Comparison of ENCODE assay signal across 9 cellular contexts in genomic region chr16:19113577-19114358, GRCh38. TPM values are rescaled to one million over a fixed set of nuclear protein-coding genes. Genes with fewer than 3 reads are reported as not detected.
DNase-seq lines count a peak whose midpoint lies in the region; ATAC-seq and TF ChIP-seq lines count a peak whose summit lies in the region.
"Had no signal": no experiment of that assay in that cellular context is flagged by ENCODE, and none has a peak within 500 bp of the region (broad histone marks: within the 10 kb centered on the region; RNA-seq: fewer than 3 reads in every experiment).

Gene ITPRIPL2 (plus strand): TSS chr16:19113964. CDS start chr16:19114462, 498 bp downstream.

- peak within 1 kb of the TSS; percentile 86 to 95 for H3K27ac ChIP-seq in testis

- peak within 1 kb of the TSS; percentile 85 for H3K27ac Mint-ChIP-seq in T-helper 2 cell treated with Interferon-gamma antibody and Interleukin-4, amounts not matched to agents 5 μg/mL and 100 μg/mL, for 36 hours
- H3K27ac Mint-ChIP-seq in endothelial cell (ENCODE audit: unreplicated experiment): peak within 1 kb of the TSS; percentile 94

- intact Hi-C loops in testis (cut with DNase I; ENCODE audit: low total_unique reads): no loop called here

- H3K27me3 Mint-ChIP-seq in T-helper 2 cell treated with Interferon-gamma antibody and Interleukin-4, amounts not matched to agents 5 μg/mL and 100 μg/mL, for 36 hours (ENCODE audit: low read depth): no peaks in the 10 kb centered on the region
- peaks cover 11% of the 10 kb centered on the region for H3K27me3 Mint-ChIP-seq in endothelial cell (ENCODE audit: unreplicated experiment)

- H3K4me3 ChIP-seq in testis: peak within 1 kb of the TSS; percentile 63 to 78

- H3K4me1 ChIP-seq in testis: peaks cover 28% of the 10 kb centered on the region

- H3K4me1 Mint-ChIP-seq in T-helper 2 cell treated with Interferon-gamma antibody and Interleukin-4, amounts not matched to agents 5 μg/mL and 100 μg/mL, for 36 hours (ENCODE audit: low read depth): peaks cover 39% of the 10 kb centered on the region
- H3K4me1 Mint-ChIP-seq in endothelial cell (ENCODE audit: unreplicated experiment): peaks cover 31% of the 10 kb centered on the region

- H3K9me3 ChIP-seq in testis: no peaks in the 10 kb centered on the region

- no peaks in the 10 kb centered on the region for H3K36me3 ChIP-seq in testis (ENCODE audit: low read depth, missing control alignments)

- H3K4me3 Mint-ChIP-seq in T-helper 2 cell treated with Interferon-gamma antibody and Interleukin-4, amounts not matched to agents 5 μg/mL and 100 μg/mL, for 36 hours: peak within 1 kb of the TSS; percentile 84
- H3K4me3 Mint-ChIP-seq in endothelial cell (ENCODE audit: unreplicated experiment): peak within 1 kb of the TSS; percentile 92

- TF ChIP-seq CTCF in endothelial cell (IDR thresholded peaks at IDR 0.05; ENCODE audit: unreplicated experiment) (no peak), testis (IDR thresholded peaks at IDR 0.05) (no peak)

- WGBS in testis, 2 donors: 0 to 2% methylated on average over 15 to 71 of the region's 74 CpGs

- peaks cover 5% of the 10 kb centered on the region for H3K36me3 Mint-ChIP-seq in T-helper 2 cell treated with Interferon-gamma antibody and Interleukin-4, amounts not matched to agents 5 μg/mL and 100 μg/mL, for 36 hours (ENCODE audit: low read depth)
- H3K36me3 Mint-ChIP-seq in endothelial cell (ENCODE audit: low read depth, unreplicated experiment): peaks cover 5% of the 10 kb centered on the region

- H3K27me3 ChIP-seq in testis: no peaks in the 10 kb centered on the region

- no peak for TF ChIP-seq POLR2A in testis (IDR thresholded peaks at IDR 0.05)

- DNase-seq in NCI-H1417 (lab: John Stamatoyannopoulos, UW) (peak in 2 of 3 experiments; percentile 64 to 67), NCI-H1417 treated with DMSO at 0.1 percent for 48 hours (lab: John Stamatoyannopoulos, UW) (no peak), endothelial cell (ENCODE audit: low spot score) (peak; percentile 79), lung microvascular endothelial cell (ENCODE audit: low read depth in 2 of 2) (peak; percentile 69 to 91), testis (peak; percentile 81), NCI-H128 (lab: John Stamatoyannopoulos, UW; ENCODE audit: unreplicated experiment) (no peak)
- peak; percentile 45 for DNase-seq in T-helper 2 cell treated with Interferon-gamma antibody and Interleukin-4, amounts not matched to agents 5 μg/mL and 100 μg/mL, for 36 hours (ENCODE audit: low spot score)

- no peaks in the 10 kb centered on the region for H3K9me3 Mint-ChIP-seq in T-helper 2 cell treated with Interferon-gamma antibody and Interleukin-4, amounts not matched to agents 5 μg/mL and 100 μg/mL, for 36 hours
- no peaks in the 10 kb centered on the region for H3K9me3 Mint-ChIP-seq in endothelial cell (ENCODE audit: unreplicated experiment)

- peak; percentile 43 for ATAC-seq in HG03045 (IDR thresholded peaks at IDR 0.05; ENCODE audit: unreplicated experiment)

RNA-seq across cellular contexts. Expression of gene ITPRIPL2, which starts in this region (rescaled TPM):
- total RNA-seq in endothelial cell (ENCODE audit: unreplicated experiment) (65.1 TPM), lung microvascular endothelial cell (17.0 and 28.4 TPM in 2 replicates), testis (10 to 100 TPM; 15.7 to 24.6 TPM)
- polyA plus RNA-seq in testis (ENCODE audit: insufficient read depth, low read depth, low replicate concordance): 8.5 TPM
- polyA plus RNA-seq: neural cell had no signal

Comparison
In these comparisons a context has a peak if more than half of its experiments do, and no peak if none do; other contexts are left out.
1. DNase-seq: peak in NCI-H1417 (2 of 3), T-helper 2 cell treated with Interferon-gamma antibody and Interleukin-4, amounts not matched to agents 5 μg/mL and 100 μg/mL, for 36 hours (single experiment), endothelial cell (single experiment), lung microvascular endothelial cell (2 of 2) and testis (single experiment); none in NCI-H1417 treated with DMSO at 0.1 percent for 48 hours (single experiment) and NCI-H128 (single experiment).